Comparison of ENCODE assay signal across 1 cellular context in the genomic region with DNA sequence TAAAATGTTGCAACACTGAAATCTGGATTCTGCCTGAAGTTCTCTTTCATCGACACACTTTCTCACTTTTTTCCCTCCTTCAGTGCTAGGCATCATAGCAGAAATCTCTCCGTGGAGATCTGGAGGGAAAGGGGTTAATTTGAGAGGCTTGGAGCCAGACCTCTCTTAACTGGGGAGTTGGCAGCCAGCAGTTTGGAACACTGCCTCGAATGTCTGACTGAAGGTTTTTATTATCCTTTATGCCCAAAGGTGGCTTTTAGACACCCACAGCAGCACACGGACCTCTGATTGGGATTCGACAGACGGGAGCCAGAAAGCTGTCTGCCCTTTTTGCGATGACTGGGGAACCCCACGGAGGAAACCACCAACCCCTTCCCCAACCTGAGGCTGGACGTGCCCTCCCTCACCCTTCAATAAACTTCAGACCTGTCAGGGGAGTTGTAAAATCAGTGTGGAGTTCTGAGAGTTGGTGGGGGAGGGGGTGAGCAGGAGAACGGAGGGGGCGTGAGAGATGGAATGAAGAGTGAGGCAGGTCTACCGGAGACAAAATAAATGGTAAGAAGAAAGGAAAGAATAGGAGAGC.
TF ChIP-seq lines count a peak whose summit lies in the region.

No MANE protein-coding gene starts in this region.

TF ChIP-seq in IMR-90, 13 proteins besides CTCF, POLR2A, EP300 and RAD21 (continued from another document):
- TF ChIP-seq, protein P1, sequence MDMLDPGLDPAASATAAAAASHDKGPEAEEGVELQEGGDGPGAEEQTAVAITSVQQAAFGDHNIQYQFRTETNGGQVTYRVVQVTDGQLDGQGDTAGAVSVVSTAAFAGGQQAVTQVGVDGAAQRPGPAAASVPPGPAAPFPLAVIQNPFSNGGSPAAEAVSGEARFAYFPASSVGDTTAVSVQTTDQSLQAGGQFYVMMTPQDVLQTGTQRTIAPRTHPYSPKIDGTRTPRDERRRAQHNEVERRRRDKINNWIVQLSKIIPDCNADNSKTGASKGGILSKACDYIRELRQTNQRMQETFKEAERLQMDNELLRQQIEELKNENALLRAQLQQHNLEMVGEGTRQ (IDR thresholded peaks at IDR 0.05; ENCODE audit: low read depth, low read length): no peak
- TF ChIP-seq, protein P2, sequence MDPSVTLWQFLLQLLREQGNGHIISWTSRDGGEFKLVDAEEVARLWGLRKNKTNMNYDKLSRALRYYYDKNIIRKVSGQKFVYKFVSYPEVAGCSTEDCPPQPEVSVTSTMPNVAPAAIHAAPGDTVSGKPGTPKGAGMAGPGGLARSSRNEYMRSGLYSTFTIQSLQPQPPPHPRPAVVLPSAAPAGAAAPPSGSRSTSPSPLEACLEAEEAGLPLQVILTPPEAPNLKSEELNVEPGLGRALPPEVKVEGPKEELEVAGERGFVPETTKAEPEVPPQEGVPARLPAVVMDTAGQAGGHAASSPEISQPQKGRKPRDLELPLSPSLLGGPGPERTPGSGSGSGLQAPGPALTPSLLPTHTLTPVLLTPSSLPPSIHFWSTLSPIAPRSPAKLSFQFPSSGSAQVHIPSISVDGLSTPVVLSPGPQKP (IDR thresholded peaks at IDR 0.05; ENCODE audit: borderline replicate concordance, low read depth, low read length): no peak
TF ChIP-seq in IMR-90: peak in this region for 0.
